In genomic region chr20:32562495-32562911, GRCh38 we compare ENCODE assay signal across 14 cellular contexts. TPM values are rescaled to one million over a fixed set of nuclear protein-coding genes. Genes with fewer than 3 reads are reported as not detected.
A peak's percentile ranks its signal among the peaks of the same experiment; 100 is the strongest.
DNase-seq lines count a peak whose midpoint lies in the region; ATAC-seq and TF ChIP-seq lines count a peak whose summit lies in the region.
"Had no signal": no experiment of that assay in that cellular context is flagged by ENCODE, and none has a peak within 500 bp of the region (broad histone marks: within the 10 kb centered on the region; RNA-seq: fewer than 3 reads in every experiment).

No MANE protein-coding gene starts in this region.

- H3K9me3 Mint-ChIP-seq in stimulated activated naive CD8-positive, alpha-beta T cell treated with anti-CD3 and anti-CD28 coated beads, Interleukin-15, Interleukin-2, amounts not matched to agents 100 ng/mL and 50 ng/mL, for 24 hours: no peaks in the 10 kb centered on the region
- H3K9me3 Mint-ChIP-seq in mesothelial cell of epicardium: no peaks in the 10 kb centered on the region
- H3K9me3 Mint-ChIP-seq: activated naive CD4-positive, alpha-beta T cell treated with anti-CD3 and anti-CD28 coated beads, Interleukin-2, amount 50 U/mL, for 72 hours had no signal

- peaks cover 47% of the 10 kb centered on the region for H3K4me1 Mint-ChIP-seq in stimulated activated naive CD8-positive, alpha-beta T cell treated with anti-CD3 and anti-CD28 coated beads, Interleukin-15, Interleukin-2, amounts not matched to agents 100 ng/mL and 50 ng/mL, for 24 hours (ENCODE audit: low read depth)
- H3K4me1 Mint-ChIP-seq in mesothelial cell of epicardium: peaks cover 30% of the 10 kb centered on the region

- peak overlapping the region in 1 of 5 donors; percentile 52 for H3K27ac ChIP-seq in adrenal gland
- H3K27ac ChIP-seq: lower lobe of right lung, tibial artery had no signal

- peaks cover 0 to 23% of the 10 kb centered on the region in 2 donors for H3K4me1 ChIP-seq in adrenal gland (replicated peaks in 1 of 2)

- no peak for TF ChIP-seq POLR2A in adrenal gland (IDR thresholded peaks at IDR 0.05)

- peak overlapping the region; percentile 45 for H3K27ac Mint-ChIP-seq in stimulated activated naive CD8-positive, alpha-beta T cell treated with anti-CD3 and anti-CD28 coated beads, Interleukin-15, Interleukin-2, amounts not matched to agents 100 ng/mL and 50 ng/mL, for 24 hours
- H3K27ac Mint-ChIP-seq in mesothelial cell of epicardium: peak overlapping the region; percentile 57

- no peak for ATAC-seq in stimulated activated naive CD8-positive, alpha-beta T cell treated with anti-CD3 and anti-CD28 coated beads, Interleukin-15, Interleukin-2, amounts not matched to agents 100 U/mL and 50 U/mL, for 24 hours
- ATAC-seq in GM21723 (IDR thresholded peaks at IDR 0.05; ENCODE audit: unreplicated experiment): no peak
- ATAC-seq: activated naive CD4-positive, alpha-beta T cell treated with anti-CD3 and anti-CD28 coated beads, Interleukin-2, amount 50 U/mL, for 72 hours; lower lobe of right lung had no signal

- no peaks in the 10 kb centered on the region for H3K27me3 ChIP-seq in adrenal gland

- no peak for DNase-seq in stimulated activated naive CD8-positive, alpha-beta T cell treated with anti-CD3 and anti-CD28 coated beads, Interleukin-15, Interleukin-2, amounts not matched to agents 100 U/mL and 50 U/mL, for 24 hours
- DNase-seq in adrenal gland: peak in 5 of 7 donors; percentile 59 to 83 (median 65)
- DNase-seq in mesothelial cell of epicardium (ENCODE audit: low spot score in 2 of 2, unreplicated experiment in 2 of 2): no peak
- no peak for DNase-seq in HCEC 1CT
- no peak for DNase-seq in DMS53 (lab: John Stamatoyannopoulos, UW)
- DNase-seq in NOMO-1 treated with DMSO at 0.1 percent for 48 hours (lab: John Stamatoyannopoulos, UW; ENCODE audit: unreplicated experiment): no peak
- DNase-seq: DMS153, hippocampal formation, lower lobe of right lung, NCI-H446, tibial artery had no signal

- no peaks in the 10 kb centered on the region for H3K36me3 Mint-ChIP-seq in stimulated activated naive CD8-positive, alpha-beta T cell treated with anti-CD3 and anti-CD28 coated beads, Interleukin-15, Interleukin-2, amounts not matched to agents 100 ng/mL and 50 ng/mL, for 24 hours (ENCODE audit: low read depth)
- no peaks in the 10 kb centered on the region for H3K36me3 Mint-ChIP-seq in mesothelial cell of epicardium
- H3K36me3 Mint-ChIP-seq: activated naive CD4-positive, alpha-beta T cell treated with anti-CD3 and anti-CD28 coated beads, Interleukin-2, amount 50 U/mL, for 72 hours had no signal

- H3K9me3 ChIP-seq in adrenal gland (replicated peaks in 1 of 3): no peaks in the 10 kb centered on the region
- H3K9me3 ChIP-seq: lower lobe of right lung, tibial artery had no signal

- WGBS in adrenal gland, 4 donors: 25 to 41% (median 29%) methylated on average over 1 to 5 of the region's 5 CpGs

- H3K4me3 Mint-ChIP-seq in stimulated activated naive CD8-positive, alpha-beta T cell treated with anti-CD3 and anti-CD28 coated beads, Interleukin-15, Interleukin-2, amounts not matched to agents 100 ng/mL and 50 ng/mL, for 24 hours: no peak overlapping the region
- H3K4me3 Mint-ChIP-seq in mesothelial cell of epicardium: no peak overlapping the region

- intact Hi-C loops in adrenal gland (cut with DNase I): no loop called here

- no peaks in the 10 kb centered on the region for H3K27me3 Mint-ChIP-seq in stimulated activated naive CD8-positive, alpha-beta T cell treated with anti-CD3 and anti-CD28 coated beads, Interleukin-15, Interleukin-2, amounts not matched to agents 100 ng/mL and 50 ng/mL, for 24 hours
- no peaks in the 10 kb centered on the region for H3K27me3 Mint-ChIP-seq in mesothelial cell of epicardium (ENCODE audit: low read depth)

- TF ChIP-seq CTCF in adrenal gland (IDR thresholded peaks at IDR 0.05): no peak
- TF ChIP-seq CTCF in mesothelial cell of epicardium (IDR thresholded peaks at IDR 0.05; ENCODE audit: unreplicated experiment): no peak

- no peak overlapping the region for H3K4me3 ChIP-seq in adrenal gland
- H3K4me3 ChIP-seq: lower lobe of right lung, tibial artery had no signal

- no peaks in the 10 kb centered on the region for H3K36me3 ChIP-seq in adrenal gland (replicated peaks in 1 of 2)
- H3K36me3 ChIP-seq: lower lobe of right lung, tibial artery had no signal

RNA-seq across cellular contexts. Expression of gene NOL4L, which starts 22.6 kb away (rescaled TPM):
- 10 to 100 TPM in 7 of 8 donors, 1 to 10 TPM in 1; 9.7 to 30.4 (median 15.7) TPM for total RNA-seq in adrenal gland
- 10 to 100 TPM in 2 of 3 donors, 1 to 10 TPM in 1; 6.4 to 29.8 (median 13.8) TPM for polyA plus RNA-seq in adrenal gland
- 90.6 to 93.7 TPM (median 91.3 TPM) in 3 replicates for total RNA-seq in mesothelial cell of epicardium

Comparison
In these comparisons a context has a peak if more than half of its experiments do, and no peak if none do; other contexts are left out.
1. DNase-seq: peak in adrenal gland (5 of 7); none in stimulated activated naive CD8-positive, alpha-beta T cell treated with anti-CD3 and anti-CD28 coated beads, Interleukin-15, Interleukin-2, amounts not matched to agents 100 U/mL and 50 U/mL, for 24 hours (single experiment), mesothelial cell of epicardium (0 of 2), HCEC 1CT (single experiment), DMS53 (single experiment) and NOMO-1 treated with DMSO at 0.1 percent for 48 hours (single experiment).